Comparison of ENCODE assay signal across 16 cellular contexts in genomic region chr4:182018691-182019090, GRCh38.
DNase-seq lines count a peak whose midpoint lies in the region; ATAC-seq and TF ChIP-seq lines count a peak whose summit lies in the region.
"Had no signal": no experiment of that assay in that cellular context is flagged by ENCODE, and none has a peak within 500 bp of the region (broad histone marks: within the 10 kb centered on the region; RNA-seq: fewer than 3 reads in every experiment).

No MANE protein-coding gene starts in this region.

- TF ChIP-seq EP300 in transverse colon (IDR thresholded peaks at IDR 0.05; ENCODE audit: low read depth), result no peak

- H3K9me3 Mint-ChIP-seq in type B pancreatic cell, result no peaks in the 10 kb centered on the region
- H3K9me3 Mint-ChIP-seq: activated naive CD4-positive, alpha-beta T cell treated with anti-CD3 and anti-CD28 coated beads, Interleukin-2, amount 50 U/mL, for 24 hours had no signal

- ATAC-seq in GM18870 (IDR thresholded peaks at IDR 0.05; ENCODE audit: unreplicated experiment), result peak; percentile 55
- peak; percentile 42 for ATAC-seq in GM21526 (IDR thresholded peaks at IDR 0.05; ENCODE audit: low FRiP score, unreplicated experiment)
- ATAC-seq in HG03045 (IDR thresholded peaks at IDR 0.05; ENCODE audit: unreplicated experiment), result peak; percentile 37
- ATAC-seq: lower lobe of right lung had no signal

- DNase-seq in MM.1S, result peak; percentile 7
- no peak for DNase-seq in HPDE6-E6E7 (ENCODE audit: extremely low spot score)
- DNase-seq in type B pancreatic cell (ENCODE audit: extremely low spot score, unreplicated experiment), result no peak
- DNase-seq in stimulated activated CD4-positive, alpha-beta T cell treated with anti-CD3 and anti-CD28 coated beads, Interleukin-1b, Interleukin-23, amount 100 ng/mL, for 48 hours, result no peak
- no peak for DNase-seq in transverse colon
- DNase-seq: caudate nucleus, lower lobe of right lung, NCI-H1105, NCI-H526, nucleus accumbens had no signal

- no peak overlapping the region; the same call in 1 of the 2 replicates for H3K4me2 ChIP-seq in MM.1S (ENCODE audit: low read depth, low read length)
- H3K4me2 ChIP-seq: BLaER1 had no signal

- no peaks in the 10 kb centered on the region for H3K27me3 Mint-ChIP-seq in type B pancreatic cell
- H3K27me3 Mint-ChIP-seq: activated naive CD4-positive, alpha-beta T cell treated with anti-CD3 and anti-CD28 coated beads, Interleukin-2, amount 50 U/mL, for 24 hours had no signal

- H3K4me1 Mint-ChIP-seq in type B pancreatic cell (ENCODE audit: unreplicated experiment), result no peaks in the 10 kb centered on the region
- H3K4me1 Mint-ChIP-seq: activated naive CD4-positive, alpha-beta T cell treated with anti-CD3 and anti-CD28 coated beads, Interleukin-2, amount 50 U/mL, for 24 hours had no signal

- H3K4me3 ChIP-seq in MM.1S (ENCODE audit: low read length) (no peak overlapping the region), transverse colon (no peak overlapping the region)
- H3K4me3 ChIP-seq: BLaER1, lower lobe of right lung had no signal

- intact Hi-C loops in transverse colon (cut with DNase I; ENCODE audit: low total_unique reads), result no loop called here

- in situ Hi-C loops in transverse colon (cut with MboI; ENCODE audit: low pct_ligation_motif_present in 1 of 4, low pct_unique_long_range_greater_than_20kb in 1 of 4, low sequenced_read_pairs in 3 of 4), result no loop called here

- no peaks in the 10 kb centered on the region for H3K36me3 Mint-ChIP-seq in type B pancreatic cell
- H3K36me3 Mint-ChIP-seq: activated naive CD4-positive, alpha-beta T cell treated with anti-CD3 and anti-CD28 coated beads, Interleukin-2, amount 50 U/mL, for 24 hours had no signal

- H3K36me3 ChIP-seq in MM.1S (replicated peaks; ENCODE audit: insufficient read depth, low read length) (no peaks in the 10 kb centered on the region), transverse colon (no peaks in the 10 kb centered on the region)
- H3K36me3 ChIP-seq: BLaER1, lower lobe of right lung had no signal

- peaks cover 10% of the 10 kb centered on the region; the same call in 1 of the 2 replicates for H3K4me1 ChIP-seq in MM.1S (ENCODE audit: low read length)
- H3K4me1 ChIP-seq in transverse colon, result no peaks in the 10 kb centered on the region
- H3K4me1 ChIP-seq: BLaER1, lower lobe of right lung had no signal

- TF ChIP-seq POLR2A in transverse colon (IDR thresholded peaks at IDR 0.05), result no peak

- H3K27ac Mint-ChIP-seq in type B pancreatic cell, result no peak overlapping the region
- H3K27ac Mint-ChIP-seq: activated naive CD4-positive, alpha-beta T cell treated with anti-CD3 and anti-CD28 coated beads, Interleukin-2, amount 50 U/mL, for 24 hours had no signal

- no peak overlapping the region for H2AFZ ChIP-seq in MM.1S (ENCODE audit: low read length)

- no peak overlapping the region for H3K9ac ChIP-seq in MM.1S (ENCODE audit: low read length)
- H3K9ac ChIP-seq: BLaER1 had no signal

- no peaks in the 10 kb centered on the region for H3K9me3 ChIP-seq in MM.1S (replicated peaks; ENCODE audit: insufficient read depth, low read length)
- H3K9me3 ChIP-seq in transverse colon, result no peaks in the 10 kb centered on the region
- H3K9me3 ChIP-seq: BLaER1, lower lobe of right lung had no signal

- TF ChIP-seq CTCF in MM.1S (IDR thresholded peaks at IDR 0.05; ENCODE audit: low read length), result no peak
- no peak for TF ChIP-seq CTCF in type B pancreatic cell (conservative IDR thresholded peaks at IDR 0.05)
- no peak for TF ChIP-seq CTCF in transverse colon (IDR thresholded peaks at IDR 0.05)

- H3F3A ChIP-seq in MM.1S (ENCODE audit: insufficient read depth, low read length), result no peaks in the 10 kb centered on the region

- no peaks in the 10 kb centered on the region for H4K20me1 ChIP-seq in MM.1S (ENCODE audit: insufficient read depth, low read length)
- H4K20me1 ChIP-seq: BLaER1 had no signal

- no peaks in the 10 kb centered on the region for H3K79me2 ChIP-seq in MM.1S (ENCODE audit: low read length)

- H3K27ac ChIP-seq in MM.1S (ENCODE audit: low read length) (peak overlapping the region; percentile 5; the same call in 1 of the 2 replicates), transverse colon (no peak overlapping the region)
- H3K27ac ChIP-seq: BLaER1, epithelial cell of prostate, lower lobe of right lung had no signal

- H3K27me3 ChIP-seq in MM.1S (replicated peaks; ENCODE audit: insufficient read depth, low read length) (no peaks in the 10 kb centered on the region), transverse colon (no peaks in the 10 kb centered on the region)
- H3K27me3 ChIP-seq: BLaER1 had no signal

- WGBS in transverse colon (ENCODE audit: low coverage in 1 of 2), 2 donors, result 68% methylated on average over 2 of the region's 2 CpGs; no CpG with 5 or more reads in 1 of the 2 donors

- no peak overlapping the region for H3K4me3 Mint-ChIP-seq in type B pancreatic cell
- H3K4me3 Mint-ChIP-seq: activated naive CD4-positive, alpha-beta T cell treated with anti-CD3 and anti-CD28 coated beads, Interleukin-2, amount 50 U/mL, for 24 hours had no signal

- H3K9me2 ChIP-seq in MM.1S (replicated peaks; ENCODE audit: insufficient read depth, low read length), result no peaks in the 10 kb centered on the region
